13 cellular contexts compared by ENCODE assay signal in genomic region chr2:43300781-43301586, GRCh38.
DNase-seq lines count a peak whose midpoint lies in the region; ATAC-seq and FAIRE-seq lines count a peak whose summit lies in the region.
"Had no signal": no experiment of that assay in that cellular context is flagged by ENCODE, and none has a peak within 500 bp of the region (broad histone marks: within the 10 kb centered on the region; RNA-seq: fewer than 3 reads in every experiment).

No MANE protein-coding gene starts in this region.

- no peaks in the 10 kb centered on the region for H3K9me3 Mint-ChIP-seq in stimulated activated effector memory CD8-positive, alpha-beta T cell treated with anti-CD3 and anti-CD28 coated beads, Interleukin-12 subunit alpha, Interleukin-12 subunit beta, amount 100 ng/mL, for 72 hours
- H3K9me3 Mint-ChIP-seq: activated CD4-positive, alpha-beta memory T cell treated with anti-CD3 and anti-CD28 coated beads for 36 hours; central memory CD8-positive, alpha-beta T cell had no signal

- H3K4me3 ChIP-seq in HAP-1: no peak overlapping the region

- no peaks in the 10 kb centered on the region for H3K9me3 ChIP-seq in T-helper 17 cell (ENCODE audit: control insufficient read depth, low read length, poor library complexity, severe bottlenecking)
- no peaks in the 10 kb centered on the region for H3K9me3 ChIP-seq in HAP-1

- H3K36me3 Mint-ChIP-seq in T-helper 17 cell (ENCODE audit: low read depth): peaks cover 7% of the 10 kb centered on the region
- peaks cover 9% of the 10 kb centered on the region for H3K36me3 Mint-ChIP-seq in stimulated activated effector memory CD8-positive, alpha-beta T cell treated with anti-CD3 and anti-CD28 coated beads, Interleukin-12 subunit alpha, Interleukin-12 subunit beta, amount 100 ng/mL, for 72 hours

- peak overlapping the region; percentile 75 for H3K27ac Mint-ChIP-seq in T-helper 17 cell
- H3K27ac Mint-ChIP-seq in stimulated activated effector memory CD8-positive, alpha-beta T cell treated with anti-CD3 and anti-CD28 coated beads, Interleukin-12 subunit alpha, Interleukin-12 subunit beta, amount 100 ng/mL, for 72 hours: no peak overlapping the region
- H3K27ac Mint-ChIP-seq: activated CD4-positive, alpha-beta memory T cell treated with anti-CD3 and anti-CD28 coated beads for 36 hours had no signal

- no peaks in the 10 kb centered on the region for H3K4me1 ChIP-seq in HAP-1

- in situ Hi-C loops in HAP-1 (cut with MboI; ENCODE audit: low sequenced_read_pairs): no loop called here

- H3K27me3 Mint-ChIP-seq in T-helper 17 cell: no peaks in the 10 kb centered on the region
- H3K27me3 Mint-ChIP-seq: activated CD4-positive, alpha-beta memory T cell treated with anti-CD3 and anti-CD28 coated beads for 36 hours; central memory CD8-positive, alpha-beta T cell had no signal

- peaks cover 6% of the 10 kb centered on the region for H3K4me1 Mint-ChIP-seq in T-helper 17 cell
- peaks cover 9% of the 10 kb centered on the region for H3K4me1 Mint-ChIP-seq in stimulated activated effector memory CD8-positive, alpha-beta T cell treated with anti-CD3 and anti-CD28 coated beads, Interleukin-12 subunit alpha, Interleukin-12 subunit beta, amount 100 ng/mL, for 72 hours

- H3K27me3 ChIP-seq in HAP-1 (ENCODE audit: low read depth): no peaks in the 10 kb centered on the region

- peak; percentile 22 for DNase-seq in DMS53 (lab: John Stamatoyannopoulos, UW)
- no peak for DNase-seq in DMS53 treated with DMSO at 0.1 percent for 48 hours (lab: John Stamatoyannopoulos, UW; ENCODE audit: unreplicated experiment)
- DNase-seq in T-helper 17 cell: no peak
- no peak for DNase-seq in stimulated activated naive CD8-positive, alpha-beta T cell treated with anti-CD3 and anti-CD28 coated beads, Interleukin-15, Interleukin-2, amounts not matched to agents 100 U/mL and 50 U/mL, for 24 hours
- DNase-seq in stimulated activated effector memory CD8-positive, alpha-beta T cell treated with anti-CD3 and anti-CD28 coated beads, Interleukin-12 subunit alpha, Interleukin-12 subunit beta, amount 100 ng/mL, for 72 hours (ENCODE audit: low spot score in 2 of 2): no peak
- no peak for DNase-seq in HAP-1 (ENCODE audit: low spot score in 2 of 2)
- DNase-seq: activated CD4-positive, alpha-beta memory T cell treated with anti-CD3 and anti-CD28 coated beads for 36 hours; activated gamma-delta T cell; NCI-H1105; T-helper 2 cell had no signal

- peak; percentile 51 for FAIRE-seq in islet of Langerhans (lab: Jason Lieb, UNC)

- ATAC-seq in T-helper 17 cell: no peak
- ATAC-seq in stimulated activated naive CD8-positive, alpha-beta T cell treated with anti-CD3 and anti-CD28 coated beads, Interleukin-15, Interleukin-2, amounts not matched to agents 100 U/mL and 50 U/mL, for 24 hours: peak; percentile 36
- ATAC-seq in stimulated activated effector memory CD8-positive, alpha-beta T cell treated with anti-CD3 and anti-CD28 coated beads, Interleukin-12 subunit alpha, Interleukin-12 subunit beta, amount 100 ng/mL, for 72 hours: no peak
- ATAC-seq in HG02623 (IDR thresholded peaks at IDR 0.05; ENCODE audit: unreplicated experiment): no peak

- H3K4me3 Mint-ChIP-seq in T-helper 17 cell: no peak overlapping the region
- H3K4me3 Mint-ChIP-seq in stimulated activated effector memory CD8-positive, alpha-beta T cell treated with anti-CD3 and anti-CD28 coated beads, Interleukin-12 subunit alpha, Interleukin-12 subunit beta, amount 100 ng/mL, for 72 hours: no peak overlapping the region
- H3K4me3 Mint-ChIP-seq: activated CD4-positive, alpha-beta memory T cell treated with anti-CD3 and anti-CD28 coated beads for 36 hours; central memory CD8-positive, alpha-beta T cell had no signal

- no peaks in the 10 kb centered on the region for H3K36me3 ChIP-seq in HAP-1 (replicated peaks)
